Comparison of ENCODE assay signal across 10 cellular contexts in the genomic region with DNA sequence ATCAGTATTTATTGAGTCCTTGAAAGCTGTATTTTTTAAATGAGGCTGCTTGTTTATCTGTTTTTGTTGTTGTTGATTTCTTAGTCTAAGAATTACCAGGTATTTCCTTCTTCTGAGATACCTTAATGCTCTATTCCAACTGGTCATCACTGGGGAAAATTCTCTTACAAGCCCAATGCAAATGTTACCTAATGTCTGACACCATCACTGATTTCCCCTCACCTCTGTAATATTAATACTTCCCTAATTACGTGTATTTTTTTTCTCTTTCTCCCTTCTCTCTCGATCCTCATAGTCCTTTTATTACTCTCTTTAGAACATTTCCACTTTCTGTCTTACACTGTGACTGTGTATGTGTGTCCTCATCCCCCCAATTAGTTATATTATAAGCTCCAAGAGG. TPM values are rescaled to one million over a fixed set of nuclear protein-coding genes. Genes with fewer than 3 reads are reported as not detected.
DNase-seq lines count a peak whose midpoint lies in the region; ATAC-seq lines count a peak whose summit lies in the region.
"Had no signal": no experiment of that assay in that cellular context is flagged by ENCODE, and none has a peak within 500 bp of the region (broad histone marks: within the 10 kb centered on the region; RNA-seq: fewer than 3 reads in every experiment).

No MANE protein-coding gene starts in this region.

- no peaks in the 10 kb centered on the region for H3K27me3 ChIP-seq in HUES6 (ENCODE audit: control insufficient read depth, insufficient read depth, low read length)

- H3K9me3 ChIP-seq in HUES6 (ENCODE audit: control insufficient read depth, insufficient read depth, low read depth, low read length), result no peaks in the 10 kb centered on the region
- H3K9me3 ChIP-seq: prostate gland had no signal

- H3K27ac Mint-ChIP-seq in stimulated activated effector memory CD8-positive, alpha-beta T cell treated with anti-CD3 and anti-CD28 coated beads, Interleukin-12 subunit alpha, Interleukin-12 subunit beta, amount 100 ng/mL, for 72 hours, result peak overlapping the region; percentile 96

- H3K27ac ChIP-seq in HUES6 (ENCODE audit: low read depth, low read length) (peak overlapping the region; percentile 92), epithelial cell of prostate (peak overlapping the region; percentile 97)
- H3K27ac ChIP-seq: prostate gland had no signal

- H3K4me1 ChIP-seq in HUES6 (ENCODE audit: control insufficient read depth, insufficient read depth, low read length), result peaks cover 17% of the 10 kb centered on the region
- H3K4me1 ChIP-seq: prostate gland had no signal

- ATAC-seq in GM19324 (IDR thresholded peaks at IDR 0.05; ENCODE audit: low FRiP score, unreplicated experiment), result peak; percentile 6
- ATAC-seq in stimulated activated effector memory CD8-positive, alpha-beta T cell treated with anti-CD3 and anti-CD28 coated beads, Interleukin-12 subunit alpha, Interleukin-12 subunit beta, amount 100 ng/mL, for 72 hours, result peak; percentile 24
- no peak for ATAC-seq in left lobe of liver
- ATAC-seq in HG03097 (IDR thresholded peaks at IDR 0.05; ENCODE audit: low FRiP score, unreplicated experiment), result no peak

- no peaks in the 10 kb centered on the region for H3K9me3 Mint-ChIP-seq in stimulated activated effector memory CD8-positive, alpha-beta T cell treated with anti-CD3 and anti-CD28 coated beads, Interleukin-12 subunit alpha, Interleukin-12 subunit beta, amount 100 ng/mL, for 72 hours

- H3K4me1 Mint-ChIP-seq in stimulated activated effector memory CD8-positive, alpha-beta T cell treated with anti-CD3 and anti-CD28 coated beads, Interleukin-12 subunit alpha, Interleukin-12 subunit beta, amount 100 ng/mL, for 72 hours, result peaks cover 24% of the 10 kb centered on the region

- peak; percentile 6 for DNase-seq in epithelial cell of prostate (ENCODE audit: low read depth, low spot score)
- DNase-seq in stimulated activated effector memory CD8-positive, alpha-beta T cell treated with anti-CD3 and anti-CD28 coated beads, Interleukin-12 subunit alpha, Interleukin-12 subunit beta, amount 100 ng/mL, for 72 hours (ENCODE audit: low spot score in 2 of 2), result no peak
- DNase-seq in left lobe of liver (ENCODE audit: low spot score), result no peak
- no peak for DNase-seq in medulla oblongata (ENCODE audit: extremely low spot score)
- DNase-seq: effector CD8-positive, alpha-beta T cell; NCI-H82 had no signal

- peak overlapping the region; percentile 46 for H3K9ac ChIP-seq in HUES6 (ENCODE audit: low read length)

- H3K4me3 ChIP-seq in HUES6 (ENCODE audit: low read depth, low read length), result peak overlapping the region; percentile 22; the same call in 1 of the 2 replicates
- H3K4me3 ChIP-seq: prostate gland had no signal

- no peaks in the 10 kb centered on the region for H3K36me3 ChIP-seq in HUES6 (ENCODE audit: control insufficient read depth, insufficient read depth, low read length)
- H3K36me3 ChIP-seq: prostate gland had no signal

- peak overlapping the region; percentile 70 for H3K4me3 Mint-ChIP-seq in stimulated activated effector memory CD8-positive, alpha-beta T cell treated with anti-CD3 and anti-CD28 coated beads, Interleukin-12 subunit alpha, Interleukin-12 subunit beta, amount 100 ng/mL, for 72 hours

- H3K36me3 Mint-ChIP-seq in stimulated activated effector memory CD8-positive, alpha-beta T cell treated with anti-CD3 and anti-CD28 coated beads, Interleukin-12 subunit alpha, Interleukin-12 subunit beta, amount 100 ng/mL, for 72 hours, result peaks cover 5% of the 10 kb centered on the region

RNA-seq across cellular contexts. Expression of a gene that starts 13.9 kb away (rescaled TPM):
- 2.1 TPM for total RNA-seq in left lobe of liver

Comparison
In these comparisons a context has a peak if more than half of its experiments do, and no peak if none do; other contexts are left out.
1. ATAC-seq: peak in GM19324 (single experiment) and stimulated activated effector memory CD8-positive, alpha-beta T cell treated with anti-CD3 and anti-CD28 coated beads, Interleukin-12 subunit alpha, Interleukin-12 subunit beta, amount 100 ng/mL, for 72 hours (single experiment); none in left lobe of liver (single experiment) and HG03097 (single experiment).